ENCODE assay signal across 8 cellular contexts in the genomic region with DNA sequence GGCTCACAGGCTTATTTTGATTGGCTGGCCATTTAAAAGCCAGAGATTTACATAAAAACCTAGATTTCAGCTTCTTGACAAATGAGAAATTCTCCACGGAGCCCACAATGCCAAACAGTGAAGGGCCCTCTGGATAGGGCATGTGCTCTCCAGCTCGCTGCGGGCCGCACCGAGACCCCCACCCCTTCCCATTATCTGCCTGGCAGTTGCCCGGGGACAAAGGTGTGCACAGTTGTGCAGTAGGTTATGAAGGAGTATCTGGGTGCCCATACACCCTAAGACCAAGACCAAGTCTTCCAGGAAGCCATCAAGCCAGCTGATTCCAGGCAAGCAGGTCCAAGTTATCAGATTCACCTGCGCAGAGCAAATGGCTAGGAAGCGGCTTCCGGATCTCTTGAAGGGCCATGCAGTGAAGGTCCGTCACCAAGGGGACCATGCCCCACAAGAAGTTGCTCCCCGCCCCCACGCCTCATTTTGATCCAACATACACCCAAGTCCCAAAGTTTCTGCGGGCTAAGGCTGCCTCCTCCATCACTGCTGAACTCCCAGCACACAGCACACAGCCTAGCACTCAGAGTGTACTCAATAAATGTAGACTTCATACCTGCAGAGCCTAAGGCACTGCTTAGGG. TPM values are rescaled to one million over a fixed set of nuclear protein-coding genes. Genes with fewer than 3 reads are reported as not detected.
DNase-seq lines count a peak whose midpoint lies in the region; ATAC-seq, FAIRE-seq and TF ChIP-seq lines count a peak whose summit lies in the region.

No MANE protein-coding gene starts in this region.

- H3K27me3 Mint-ChIP-seq in activated CD4-positive, alpha-beta T cell treated with anti-CD3 and anti-CD28 coated beads, Interleukin-2, amount 10 ng/mL, durations not matched to agents 24 days and 14 days = no peaks in the 10 kb centered on the region

- no peak overlapping the region for H2AFZ ChIP-seq in K562 (ENCODE audit: low read depth, low read length)

- H3K27ac ChIP-seq in K562 (ENCODE audit: extremely low read depth, low read depth, low read length) (peak overlapping the region; percentile 99), liver (ENCODE audit: low read depth in 1 of 2, low read length in 2 of 2) (peak overlapping the region; percentile 92 to 98), tibial nerve (peak overlapping the region in 2 of 4 donors; percentile 27 to 76), aorta (ENCODE audit: low read depth in 1 of 2, low read length in 2 of 2) (no peak overlapping the region)

- TF ChIP-seq POLR2A in K562 (conservative IDR thresholded peaks at IDR 0.05) (no peak), tibial nerve (IDR thresholded peaks at IDR 0.05) (no peak)

- H4K20me1 ChIP-seq in K562 (replicated peaks; ENCODE audit: control insufficient read depth, insufficient read depth, low read length) = peaks cover 15% of the 10 kb centered on the region

- H3K27ac Mint-ChIP-seq in activated CD4-positive, alpha-beta T cell treated with anti-CD3 and anti-CD28 coated beads, Interleukin-2, amount 10 ng/mL, durations not matched to agents 24 days and 14 days = peak overlapping the region; percentile 97

- no peaks in the 10 kb centered on the region for H3K9me3 Mint-ChIP-seq in activated CD4-positive, alpha-beta T cell treated with anti-CD3 and anti-CD28 coated beads, Interleukin-2, amount 10 ng/mL, durations not matched to agents 24 days and 14 days

- H3K4me3 ChIP-seq in K562 = peak overlapping the region; percentile 93
- H3K4me3 ChIP-seq in liver (ENCODE audit: low read depth in 1 of 3, low read length in 3 of 3) = peak overlapping the region; percentile 74 to 98 (median 92)
- H3K4me3 ChIP-seq in tibial nerve = peak overlapping the region; percentile 64 to 91 (median 78)
- H3K4me3 ChIP-seq in aorta (ENCODE audit: low read length in 2 of 2) = peak overlapping the region in 1 of 2 donors; percentile 62

- peak; percentile 13 for ATAC-seq in K562
- ATAC-seq in aorta (ENCODE audit: low FRiP score) = no peak

- H3K27me3 ChIP-seq in K562 (ENCODE audit: control insufficient read depth in 2 of 2, insufficient read depth in 2 of 2, low read length in 2 of 2) (no peaks in the 10 kb centered on the region), liver (ENCODE audit: control insufficient read depth in 4 of 4, insufficient read depth in 4 of 4, low read length in 3 of 4) (no peaks in the 10 kb centered on the region), tibial nerve (no peaks in the 10 kb centered on the region), aorta (ENCODE audit: control insufficient read depth in 1 of 2, insufficient read depth in 2 of 2, low read length in 1 of 2) (no peaks in the 10 kb centered on the region)

- BruUV-seq in K562 (replicated peaks; lab: Mats Ljungman, UMichigan) = no TSS peak

- H3K4me1 ChIP-seq in K562 (replicated peaks in 1 of 2; ENCODE audit: control insufficient read depth in 2 of 2, insufficient read depth in 2 of 2, low read length in 2 of 2) (peaks cover 18 to 27% of the 10 kb centered on the region in 2 experiments; a peak in 4 of 5 replicates), liver (ENCODE audit: control insufficient read depth in 4 of 4, insufficient read depth in 4 of 4, low read length in 3 of 4) (peaks cover 3 to 16% (median 15%) of the 10 kb centered on the region in 4 donors), tibial nerve (peaks cover 0 to 16% (median 14%) of the 10 kb centered on the region in 4 donors), aorta (ENCODE audit: control insufficient read depth in 1 of 2, insufficient read depth in 2 of 2, low read length in 2 of 2) (peaks cover 0 to 4% of the 10 kb centered on the region in 2 donors)

- TF ChIP-seq EP300 in K562 (IDR thresholded peaks at IDR 0.05; ENCODE audit: low read length) (no peak), tibial nerve (IDR thresholded peaks at IDR 0.05) (no peak)

- H3K79me2 ChIP-seq in K562 (ENCODE audit: control insufficient read depth, insufficient read depth, low read length) = peaks cover 50% of the 10 kb centered on the region

- H3K4me3 Mint-ChIP-seq in activated CD4-positive, alpha-beta T cell treated with anti-CD3 and anti-CD28 coated beads, Interleukin-2, amount 10 ng/mL, durations not matched to agents 24 days and 14 days = peak overlapping the region; percentile 98

- H3K9me3 ChIP-seq in K562 (replicated peaks; ENCODE audit: control insufficient read depth, insufficient read depth, low read depth, low read length) (no peaks in the 10 kb centered on the region), liver (ENCODE audit: control insufficient read depth in 4 of 4, low read length in 3 of 4) (no peaks in the 10 kb centered on the region), tibial nerve (no peaks in the 10 kb centered on the region), aorta (ENCODE audit: control insufficient read depth, low read length) (no peaks in the 10 kb centered on the region)

- TF ChIP-seq RAD21 in K562 (CRISPR knock-in tag; conservative IDR thresholded peaks at IDR 0.05 in 1 of 2, IDR thresholded peaks at IDR 0.05 in 1 of 2) = no peak
- TF ChIP-seq RAD21 in liver (IDR thresholded peaks at IDR 0.05) = no peak

- intact Hi-C loops in activated CD4-positive, alpha-beta T cell treated with anti-CD3 and anti-CD28 coated beads, Interleukin-2, amount 10 ng/mL, durations not matched to agents 24 days and 14 days (cut with micrococcal nuclease) = loop anchor here (2.0 to 10.0 kb wide), 3 partner anchors 13 to 537 kb away; a partner anchor contains a TSS
- intact Hi-C loops in K562 (cut with micrococcal nuclease) (loop anchor here (1.0 kb wide), 1 partner anchor 11 kb away; no protein-coding TSS in a partner anchor), aorta (cut with DNase I) (no loop called here)

- H3K4me2 ChIP-seq in K562 (ENCODE audit: insufficient read depth, low read length) = peak overlapping the region; percentile 90

- 18% methylated on average over 13 of the region's 13 CpGs for WGBS in K562 (ENCODE audit: insufficient coverage, low coverage, missing lambda C conversion rate)
- 90% methylated on average over 13 of the region's 13 CpGs for WGBS in liver
- WGBS in tibial nerve, 2 donors = 83 to 87% methylated on average over 12 to 13 of the region's 13 CpGs
- WGBS in aorta, 2 donors = 86 to 88% methylated on average over 13 of the region's 13 CpGs

- peak; percentile 67 for FAIRE-seq in K562 (lab: Jason Lieb, UNC)

- H3K9me1 ChIP-seq in K562 (ENCODE audit: control insufficient read depth, insufficient read depth, low read length) = peaks cover 6% of the 10 kb centered on the region

- TF ChIP-seq CTCF in K562 (IDR thresholded peaks at IDR 0.05 in 2 of 3, conservative IDR thresholded peaks at IDR 0.05 in 1 of 3; ENCODE audit: insufficient read depth in 2 of 3, low read depth in 1 of 3, low read length in 3 of 3) (no peak), liver (IDR thresholded peaks at IDR 0.05; ENCODE audit: low read depth, low read length, missing input control) (no peak), tibial nerve (IDR thresholded peaks at IDR 0.05) (no peak)

- peaks cover 15% of the 10 kb centered on the region for H3K4me1 Mint-ChIP-seq in activated CD4-positive, alpha-beta T cell treated with anti-CD3 and anti-CD28 coated beads, Interleukin-2, amount 10 ng/mL, durations not matched to agents 24 days and 14 days

- H3K36me3 ChIP-seq in K562 (ENCODE audit: control insufficient read depth, insufficient read depth, low read length) (peaks cover 39% of the 10 kb centered on the region), liver (ENCODE audit: control insufficient read depth in 4 of 4, insufficient read depth in 3 of 4, low read depth in 1 of 4, low read length in 3 of 4) (peaks cover 0 to 6% (median 5%) of the 10 kb centered on the region in 4 donors), tibial nerve (peaks cover 0 to 13% (median 0%) of the 10 kb centered on the region in 3 donors), aorta (ENCODE audit: control insufficient read depth in 1 of 2, insufficient read depth in 2 of 2, low read length in 1 of 2) (peaks cover 0 to 3% of the 10 kb centered on the region in 2 donors)

- CTCF ChIA-PET in K562 (lab: Yijun Ruan, JAX; ENCODE audit: low intra/inter-chr PET ratio) = no interaction called here

- H3K9ac ChIP-seq in K562 (ENCODE audit: insufficient read depth in 1 of 2, low read depth in 2 of 2, low read length in 2 of 2) (peak overlapping the region; percentile 98 to 99), liver (ENCODE audit: low read depth in 1 of 2, low read length in 2 of 2) (peak overlapping the region in 1 of 2 donors; percentile 93)

- in situ Hi-C loops in K562 (cut with MboI) = no loop called here

- DNase-seq in activated CD4-positive, alpha-beta T cell treated with anti-CD3 and anti-CD28 coated beads, Interleukin-2, amount 10 ng/mL, durations not matched to agents 24 days and 14 days = no peak
- no peak for DNase-seq in activated CD4-positive, alpha-beta T cell treated with anti-CD3 and anti-CD28 coated beads, Interleukin-2, amount 50 U/mL, for 1 hour
- peak in 3 of 4 experiments; percentile 38 to 62 (median 45) for DNase-seq in K562 (ENCODE audit: extremely low read depth in 1 of 4, low spot score in 3 of 4)
- no peak for DNase-seq in tibial nerve (ENCODE audit: low spot score in 2 of 2)
- no peak for DNase-seq in EL
- no peak for DNase-seq in HCEC 1CT
- no peak for DNase-seq in aorta

- POLR2A ChIA-PET in K562 (lab: Yijun Ruan, JAX) = interaction anchor here (0.8 to 2.7 kb wide), 6 partner anchors 9 to 946 kb away, joined by 3 to 35 read pairs (median 10); a partner anchor contains a TSS

- H3K36me3 Mint-ChIP-seq in activated CD4-positive, alpha-beta T cell treated with anti-CD3 and anti-CD28 coated beads, Interleukin-2, amount 10 ng/mL, durations not matched to agents 24 days and 14 days (ENCODE audit: low read depth) = peaks cover 16% of the 10 kb centered on the region

RNA-seq across cellular contexts. Expression of a gene that starts 1.3 kb away (rescaled TPM):
- total RNA-seq in activated CD4-positive, alpha-beta T cell treated with anti-CD3 and anti-CD28 coated beads, Interleukin-2, amount 10 ng/mL, durations not matched to agents 24 days and 14 days = 103 and 114 TPM in 2 replicates
- 136 and 184 TPM in 2 replicates for total RNA-seq in K562 (2011; cell fraction: chromatin; rRNA removed; ENCODE audit: low replicate concordance)
- total RNA-seq in K562 (2011; cell fraction: nucleolus; rRNA removed) = 111 and 116 TPM in 2 replicates
- 128 and 170 TPM in 2 replicates for total RNA-seq in K562 (2011; cell fraction: nucleoplasm; rRNA removed)
- total RNA-seq in K562 (2014; rRNA removed) (78.2 and 98.6 TPM in 2 replicates), K562 (2014; rRNA removed; fragmentation: Illumina TruSeq; extraction: Trizol) (75.1 and 77.8 TPM in 2 replicates), K562 (2015; rRNA removed; fragmentation: Illumina TruSeq; extraction: Trizol) (75.2 and 90.2 TPM in 2 replicates), K562 (2021) (129 and 132 TPM in 2 replicates), liver (10 to 100 TPM; 12.6 to 33.2 TPM), tibial nerve (10 to 100 TPM; 22.7 to 45.6 (median 30.7) TPM), aorta (10 to 100 TPM; 27.5 to 37.6 TPM)
- polyA plus RNA-seq in K562 (2011; rRNA removed) (72.6 and 105 TPM in 2 replicates), K562 (2014; fragmentation: Illumina TruSeq; extraction: Trizol) (86.8 and 110 TPM in 2 replicates), K562 (2014; fragmentation: Nextera tagmentation; extraction: Ambion mirVana) (10 to 100 TPM; 34.3 to 65.1 TPM), K562 (2014; rRNA removed) (125 and 144 TPM in 2 replicates), liver (10 to 100 TPM; 52.6 to 55.1 TPM), aorta (10 to 100 TPM; 10.8 to 31.8 TPM)
- 49.2 and 74.6 TPM in 2 replicates for polyA plus RNA-seq in K562 (2011; cell fraction: cytosol; rRNA removed)
- 124 and 217 TPM in 2 replicates for polyA plus RNA-seq in K562 (2011; cell fraction: nucleus; rRNA removed)
- polyA plus RNA-seq in K562 (2012) = 78.2 and 99.3 TPM in 2 replicates
- polyA minus RNA-seq in K562 (2011; rRNA and poly(A)+ RNA removed) = 43.5 and 47.9 TPM in 2 replicates
- polyA minus RNA-seq in K562 (2011; cell fraction: cytosol; rRNA and poly(A)+ RNA removed) = 30.4 and 48.6 TPM in 2 replicates
- 77.3 and 89.3 TPM in 2 replicates for polyA minus RNA-seq in K562 (2011; cell fraction: nucleus; rRNA and poly(A)+ RNA removed)

RNA-seq across cellular contexts. Expression of a gene that starts 35.2 kb away (rescaled TPM):
- 13.2 and 15.0 TPM in 2 replicates for total RNA-seq in activated CD4-positive, alpha-beta T cell treated with anti-CD3 and anti-CD28 coated beads, Interleukin-2, amount 10 ng/mL, durations not matched to agents 24 days and 14 days
- 60.6 and 86.6 TPM in 2 replicates for total RNA-seq in K562 (2011; cell fraction: chromatin; rRNA removed; ENCODE audit: low replicate concordance)
- 27.2 and 28.7 TPM in 2 replicates for total RNA-seq in K562 (2011; cell fraction: nucleolus; rRNA removed)
- total RNA-seq in K562 (2011; cell fraction: nucleoplasm; rRNA removed) = 44.5 and 45.6 TPM in 2 replicates
- total RNA-seq in K562 (2014; rRNA removed) (14.1 and 21.1 TPM in 2 replicates), K562 (2014; rRNA removed; fragmentation: Illumina TruSeq; extraction: Trizol) (18.3 and 20.8 TPM in 2 replicates), K562 (2015; rRNA removed; fragmentation: Illumina TruSeq; extraction: Trizol) (17.5 and 19.0 TPM in 2 replicates), K562 (2021) (18.7 and 19.6 TPM in 2 replicates), liver (10 to 100 TPM; 13.9 to 18.3 TPM), tibial nerve (10 to 100 TPM; 26.6 to 43.9 (median 34.5) TPM), aorta (10 to 100 TPM; 32.4 to 39.2 TPM)
- polyA plus RNA-seq in K562 (2011; rRNA removed) (15.7 and 16.8 TPM in 2 replicates), K562 (2014; fragmentation: Illumina TruSeq; extraction: Trizol) (13.9 and 15.0 TPM in 2 replicates), K562 (2014; fragmentation: Nextera tagmentation; extraction: Ambion mirVana) (1 to 10 TPM; 2.9 to 4.2 TPM), K562 (2014; rRNA removed) (12.1 and 12.8 TPM in 2 replicates), liver (1 to 10 TPM; 5.6 to 10.0 TPM), aorta (10 to 100 TPM; 12.9 to 13.8 TPM)
- polyA plus RNA-seq in K562 (2011; cell fraction: cytosol; rRNA removed) = 8.2 and 10.9 TPM in 2 replicates
- 18.9 and 27.5 TPM in 2 replicates for polyA plus RNA-seq in K562 (2011; cell fraction: nucleus; rRNA removed)
- polyA plus RNA-seq in K562 (2012) = 11.2 and 15.3 TPM in 2 replicates
- 28.4 and 33.3 TPM in 2 replicates for polyA minus RNA-seq in K562 (2011; rRNA and poly(A)+ RNA removed)
- 13.7 and 14.6 TPM in 2 replicates for polyA minus RNA-seq in K562 (2011; cell fraction: cytosol; rRNA and poly(A)+ RNA removed)
- 11.4 and 19.7 TPM in 2 replicates for polyA minus RNA-seq in K562 (2011; cell fraction: nucleus; rRNA and poly(A)+ RNA removed)

Comparison
In these comparisons a context has a peak if more than half of its experiments do, and no peak if none do; other contexts are left out.
1. DNase-seq: peak in K562 (3 of 4); none in activated CD4-positive, alpha-beta T cell treated with anti-CD3 and anti-CD28 coated beads, Interleukin-2, amount 10 ng/mL, durations not matched to agents 24 days and 14 days (single experiment), activated CD4-positive, alpha-beta T cell treated with anti-CD3 and anti-CD28 coated beads, Interleukin-2, amount 50 U/mL, for 1 hour (single experiment), tibial nerve (0 of 2), EL (single experiment), HCEC 1CT (single experiment) and aorta (0 of 2).
2. H3K27ac ChIP-seq: peak in K562 (single experiment) and liver (2 of 2); none in aorta (0 of 2).
3. intact Hi-C loops: an anchor here in activated CD4-positive, alpha-beta T cell treated with anti-CD3 and anti-CD28 coated beads, Interleukin-2, amount 10 ng/mL, durations not matched to agents 24 days and 14 days (2.0 to 10.0 kb wide) and K562 (1.0 kb wide); none called in aorta.